ENCODE assay signal across 23 cellular contexts in genomic region chr11:71527576-71528210, GRCh38. TPM values are rescaled to one million over a fixed set of nuclear protein-coding genes. Genes with fewer than 3 reads are reported as not detected.
"Had no signal": no experiment of that assay in that cellular context is flagged by ENCODE, and none has a peak within 500 bp of the region (broad histone marks: within the 10 kb centered on the region; RNA-seq: fewer than 3 reads in every experiment).

No MANE protein-coding gene starts in this region.

- FAIRE-seq: endometrium, urothelium cell line had no signal

- H3K4me3 Mint-ChIP-seq: activated CD4-positive, alpha-beta T cell treated with anti-CD3 and anti-CD28 coated beads for 36 hours; activated naive CD4-positive, alpha-beta T cell treated with anti-CD3 and anti-CD28 coated beads for 36 hours; activated T-cell treated with anti-CD3 and anti-CD28 coated beads, Interleukin-2, amount 50 U/mL, for 4 hours; central memory CD8-positive, alpha-beta T cell; memory B cell; naive thymus-derived CD8-positive, alpha-beta T cell; T-cell; WTC11 had no signal

- H3K27ac Mint-ChIP-seq: activated CD4-positive, alpha-beta T cell treated with anti-CD3 and anti-CD28 coated beads for 36 hours; activated naive CD4-positive, alpha-beta T cell treated with anti-CD3 and anti-CD28 coated beads for 36 hours; memory B cell; naive thymus-derived CD8-positive, alpha-beta T cell; T-cell; WTC11 had no signal

- DNase-seq: activated CD4-positive, alpha-beta T cell treated with anti-CD3 and anti-CD28 coated beads for 36 hours; activated CD4-positive, alpha-beta T cell treated with anti-CD3 and anti-CD28 coated beads, Interleukin-2, amount 50 U/mL, for 48 hours; activated naive CD4-positive, alpha-beta T cell treated with anti-CD3 and anti-CD28 coated beads for 36 hours; activated T-cell treated with anti-CD3 and anti-CD28 coated beads, Interleukin-2, amount 50 U/mL, for 4 hours; brain microvascular endothelial cell; erythroblast; gastrocnemius medialis; heart left ventricle; left ventricle myocardium superior; naive thymus-derived CD8-positive, alpha-beta T cell; stimulated activated CD4-positive, alpha-beta T cell treated with anti-CD3 and anti-CD28 coated beads, Interleukin-12 subunit alpha, Interleukin-12 subunit beta, amount 100 ng/mL, for 4 hours; stimulated activated CD4-positive, alpha-beta T cell treated with anti-CD3 and anti-CD28 coated beads, Interleukin-1b, Interleukin-23, amount 100 ng/mL, for 48 hours; stimulated activated CD8-positive, alpha-beta memory T cell treated with anti-CD3 and anti-CD28 coated beads, Interleukin-4, amount 100 ng/mL, for 48 hours; stimulated activated naive CD4-positive, alpha-beta T cell; T-cell had no signal

- H3K9me3 Mint-ChIP-seq: central memory CD8-positive, alpha-beta T cell; memory B cell had no signal

- H3K4me1 Mint-ChIP-seq: activated CD4-positive, alpha-beta T cell treated with anti-CD3 and anti-CD28 coated beads for 36 hours; central memory CD8-positive, alpha-beta T cell; naive thymus-derived CD8-positive, alpha-beta T cell; T-cell had no signal

- ATAC-seq: activated CD4-positive, alpha-beta T cell treated with anti-CD3 and anti-CD28 coated beads for 36 hours; activated T-cell treated with anti-CD3 and anti-CD28 coated beads, Interleukin-2, amount 50 U/mL, for 4 hours; gastrocnemius medialis; heart left ventricle; left ventricle myocardium superior; naive thymus-derived CD8-positive, alpha-beta T cell; T-cell; WTC11 had no signal

- H3K36me3 Mint-ChIP-seq: naive thymus-derived CD8-positive, alpha-beta T cell; T-cell; WTC11 had no signal

RNA-seq across cellular contexts. Expression of gene KRTAP5-7, which starts 0.6 kb away (rescaled TPM):
- total RNA-seq: activated naive CD4-positive, alpha-beta T cell treated with anti-CD3 and anti-CD28 coated beads for 36 hours; activated T-cell treated with anti-CD3 and anti-CD28 coated beads, Interleukin-2, amount 50 U/mL, for 4 hours; gastrocnemius medialis; heart left ventricle; kidney epithelial cell; left ventricle myocardium superior; mucosa of gallbladder; T-cell had no signal

RNA-seq across cellular contexts. Expression of gene KRTAP5-8, which starts 10.1 kb away (rescaled TPM):
- total RNA-seq: activated CD4-positive, alpha-beta T cell treated with anti-CD3 and anti-CD28 coated beads for 36 hours; activated naive CD4-positive, alpha-beta T cell treated with anti-CD3 and anti-CD28 coated beads for 36 hours; activated T-cell treated with anti-CD3 and anti-CD28 coated beads, Interleukin-2, amount 50 U/mL, for 4 hours; heart left ventricle; kidney epithelial cell; left ventricle myocardium superior; mucosa of gallbladder; T-cell; WTC11 had no signal

RNA-seq across cellular contexts. Expression of gene KRTAP5-9, which starts 20.5 kb away (rescaled TPM):
- total RNA-seq: activated naive CD4-positive, alpha-beta T cell treated with anti-CD3 and anti-CD28 coated beads for 36 hours; activated T-cell treated with anti-CD3 and anti-CD28 coated beads, Interleukin-2, amount 50 U/mL, for 4 hours; gastrocnemius medialis; heart left ventricle; kidney epithelial cell; left ventricle myocardium superior; WTC11 had no signal

RNA-seq across cellular contexts. Expression of gene KRTAP5-10, which starts 37.7 kb away (rescaled TPM):
- total RNA-seq: activated CD4-positive, alpha-beta T cell treated with anti-CD3 and anti-CD28 coated beads for 36 hours; activated naive CD4-positive, alpha-beta T cell treated with anti-CD3 and anti-CD28 coated beads for 36 hours; activated T-cell treated with anti-CD3 and anti-CD28 coated beads, Interleukin-2, amount 50 U/mL, for 4 hours; aorta; gastrocnemius medialis; heart left ventricle; kidney epithelial cell; left ventricle myocardium superior; mucosa of gallbladder; naive thymus-derived CD8-positive, alpha-beta T cell; T-cell; WTC11 had no signal

RNA-seq across cellular contexts. Expression of gene KRTAP5-11, which starts 55.0 kb away (rescaled TPM):
- total RNA-seq: activated CD4-positive, alpha-beta T cell treated with anti-CD3 and anti-CD28 coated beads for 36 hours; activated naive CD4-positive, alpha-beta T cell treated with anti-CD3 and anti-CD28 coated beads for 36 hours; activated T-cell treated with anti-CD3 and anti-CD28 coated beads, Interleukin-2, amount 50 U/mL, for 4 hours; aorta; gastrocnemius medialis; heart left ventricle; kidney epithelial cell; left ventricle myocardium superior; mucosa of gallbladder; naive thymus-derived CD8-positive, alpha-beta T cell; T-cell; WTC11 had no signal
